ENCODE assay signal across 16 cellular contexts in genomic region chr19:6071840-6072239, GRCh38. TPM values are rescaled to one million over a fixed set of nuclear protein-coding genes. Genes with fewer than 3 reads are reported as not detected.
DNase-seq lines count a peak whose midpoint lies in the region; ATAC-seq and TF ChIP-seq lines count a peak whose summit lies in the region.
"Had no signal": no experiment of that assay in that cellular context is flagged by ENCODE, and none has a peak within 500 bp of the region (broad histone marks: within the 10 kb centered on the region; RNA-seq: fewer than 3 reads in every experiment).

No MANE protein-coding gene starts in this region.

- no peak for TF ChIP-seq EP300 in stomach (IDR thresholded peaks at IDR 0.05)

- H3K4me3 ChIP-seq in adipocyte (ENCODE audit: low read length) (peak overlapping the region; percentile 60), lower lobe of right lung (no peak overlapping the region), stomach (no peak overlapping the region), thyroid gland (replicated peaks in 1 of 3) (no peak overlapping the region)
- H3K4me3 ChIP-seq: HAP-1, spleen had no signal

- no peak for TF ChIP-seq POLR2A in stomach (IDR thresholded peaks at IDR 0.05)
- no peak for TF ChIP-seq POLR2A in thyroid gland (IDR thresholded peaks at IDR 0.05)

- H3K9me3 ChIP-seq in adipocyte (ENCODE audit: control insufficient read depth, low read length): no peaks in the 10 kb centered on the region
- no peaks in the 10 kb centered on the region for H3K9me3 ChIP-seq in lower lobe of right lung
- H3K9me3 ChIP-seq in stomach: no peaks in the 10 kb centered on the region
- H3K9me3 ChIP-seq in thyroid gland: no peaks in the 10 kb centered on the region
- H3K9me3 ChIP-seq: HAP-1, spleen had no signal

- WGBS in stomach, 5 donors: 69 to 90% (median 84%) methylated on average over 8 of the region's 8 CpGs
- WGBS in thyroid gland, 2 donors: 78 to 79% methylated on average over 8 of the region's 8 CpGs

- H3K27me3 ChIP-seq in adipocyte (replicated peaks; ENCODE audit: control insufficient read depth, insufficient read depth, low read length) (no peaks in the 10 kb centered on the region), lower lobe of right lung (ENCODE audit: low read depth) (no peaks in the 10 kb centered on the region), stomach (no peaks in the 10 kb centered on the region), thyroid gland (no peaks in the 10 kb centered on the region)
- H3K27me3 ChIP-seq: spleen had no signal

- DNase-seq in AG20443 (ENCODE audit: low spot score) (peak; percentile 22), adipocyte (ENCODE audit: low read depth) (no peak), lower lobe of right lung (no peak), stomach (no peak), DMS 273 treated with DMSO at 0.1 percent for 48 hours (lab: John Stamatoyannopoulos, UW) (no peak), thyroid gland (no peak)
- DNase-seq in activated T-cell treated with anti-CD3 and anti-CD28 coated beads, Interleukin-2, amount 50 U/mL, for 1 hour: no peak
- DNase-seq: activated gamma-delta T cell treated with Interleukin-2 at 50 U/mL for 16 hours, amygdala, foreskin melanocyte, NCI-H1436, spleen had no signal

- intact Hi-C loops in lower lobe of right lung (cut with DNase I): no loop called here
- intact Hi-C loops in stomach (cut with DNase I; ENCODE audit: low total_unique reads): no loop called here
- intact Hi-C loops in thyroid gland (cut with DNase I): no loop called here

- peaks cover 66% of the 10 kb centered on the region for H3K4me1 ChIP-seq in adipocyte (ENCODE audit: control insufficient read depth, insufficient read depth, low read length)
- peaks cover 27% of the 10 kb centered on the region for H3K4me1 ChIP-seq in lower lobe of right lung
- H3K4me1 ChIP-seq in stomach: peaks cover 0 to 29% (median 19%) of the 10 kb centered on the region in 4 donors
- peaks cover 7 to 32% of the 10 kb centered on the region in 2 donors for H3K4me1 ChIP-seq in thyroid gland

- peak overlapping the region; percentile 83 for H3K9ac ChIP-seq in adipocyte (ENCODE audit: low read length)

- H3K36me3 ChIP-seq in adipocyte (ENCODE audit: control insufficient read depth, insufficient read depth, low read length, severe bottlenecking) (no peaks in the 10 kb centered on the region), lower lobe of right lung (no peaks in the 10 kb centered on the region), stomach (no peaks in the 10 kb centered on the region), thyroid gland (no peaks in the 10 kb centered on the region)
- H3K36me3 ChIP-seq: HAP-1, spleen had no signal

- no peak for ATAC-seq in lower lobe of right lung
- no peak for ATAC-seq in GM21381 (IDR thresholded peaks at IDR 0.05; ENCODE audit: unreplicated experiment)
- ATAC-seq: left colon, Panc1 had no signal

- H3K27ac ChIP-seq in lower lobe of right lung (peak overlapping the region; percentile 61), stomach (peak overlapping the region in 4 of 5 donors; percentile 44 to 82 (median 76)), thyroid gland (peak overlapping the region in 1 of 3 donors; percentile 43)
- H3K27ac ChIP-seq: spleen had no signal

- TF ChIP-seq CTCF in lower lobe of right lung (IDR thresholded peaks at IDR 0.05) (no peak), stomach (IDR thresholded peaks at IDR 0.05) (no peak), thyroid gland (IDR thresholded peaks at IDR 0.05) (no peak)

RNA-seq across cellular contexts. Expression of gene RFX2, which starts 38.5 kb away (rescaled TPM):
- total RNA-seq in lower lobe of right lung (20.9 TPM), stomach (100 to 1,000 TPM in 1 of 5 donors, 10 to 100 TPM in 1, 1 to 10 TPM in 3; 1.2 to 123 (median 8.9) TPM), thyroid gland (10 to 100 TPM in 1 of 4 donors, 1 to 10 TPM in 3; 4.1 to 10.6 (median 7.7) TPM)
- polyA plus RNA-seq in stomach: 1 to 10 TPM; 1.8 to 7.9 (median 6.4) TPM
